Comparison of ENCODE assay signal across 1 cellular context in genomic region chr22:37608477-37609239, GRCh38.
TF ChIP-seq lines count a peak whose summit lies in the region.

GGA1 (plus strand) TSS chr22:37608834; CDS start chr22:37608861, 27 bp downstream.

TF ChIP-seq in GM12878, 131 proteins besides CTCF, POLR2A, EP300 and RAD21 (continued from another document):
- TF ChIP-seq BCLAF1 (IDR thresholded peaks at IDR 0.05) (no peak), CBX5 (IDR thresholded peaks at IDR 0.05; ENCODE audit: low read depth) (no peak; the same call in 1 of the 2 replicates)
